1 cellular context compared by ENCODE assay signal in genomic region chr21:29433366-29434059, GRCh38.
TF ChIP-seq lines count a peak whose summit lies in the region.

No MANE protein-coding gene starts in this region.

TF ChIP-seq in HEK293, 187 proteins besides CTCF, POLR2A, EP300 and RAD21 (continued from another document):
- no peak for TF ChIP-seq PATZ1 (tag by site-specific recombination; IDR thresholded peaks at IDR 0.05)
- TF ChIP-seq MEIS1 (CRISPR knock-in tag; IDR thresholded peaks at IDR 0.05; ENCODE audit: borderline replicate concordance), result no peak
- no peak for TF ChIP-seq ZNF138 (tag by site-specific recombination; IDR thresholded peaks at IDR 0.05; ENCODE audit: borderline replicate concordance)
- TF ChIP-seq ZNF157 (tag by site-specific recombination; IDR thresholded peaks at IDR 0.05), result no peak
- TF ChIP-seq ZBTB17 (tag by site-specific recombination; IDR thresholded peaks at IDR 0.05), result 0 out of 2 replicates have a peak, but pooled peaks have one; percentile 36
